ENCODE assay signal across 13 cellular contexts in genomic region chr22:46810856-46811786, GRCh38.
"Had no signal": no experiment of that assay in that cellular context is flagged by ENCODE, and none has a peak within 500 bp of the region (broad histone marks: within the 10 kb centered on the region; RNA-seq: fewer than 3 reads in every experiment).

No MANE protein-coding gene starts in this region.

- H3K4me2 ChIP-seq: neural progenitor cell had no signal

- H3K27ac ChIP-seq: lower lobe of right lung, neural progenitor cell, pancreas, suprapubic skin had no signal

- H3K27ac Mint-ChIP-seq: stimulated activated memory B cell treated with anti-CD40 and anti-IgM and Interleukin-4, amounts not matched to agents 10 μg/mL and 1 μg/mL and 100 μg/mL, for 72 hours had no signal

- H3K9me3 Mint-ChIP-seq: neural progenitor cell; stimulated activated memory B cell treated with anti-CD40 and anti-IgM and Interleukin-4, amounts not matched to agents 10 μg/mL and 1 μg/mL and 100 μg/mL, for 72 hours had no signal

- FAIRE-seq: colon, endothelial cell of umbilical vein, pancreas had no signal

- DNase-seq: activated CD4-positive, alpha-beta T cell treated with anti-CD3 and anti-CD28 coated beads, Interleukin-2, amount 50 U/mL, for 48 hours; activated naive CD4-positive, alpha-beta T cell; foreskin fibroblast; lower lobe of right lung; stimulated activated CD4-positive, alpha-beta T cell treated with anti-CD3 and anti-CD28 coated beads, Interleukin-2, amount 100 ng/mL, for 48 hours; trophoblast cell had no signal

- H3K4me3 ChIP-seq: lower lobe of right lung, neural progenitor cell, pancreas, suprapubic skin had no signal

- H3K27me3 ChIP-seq: neural progenitor cell, pancreas, suprapubic skin had no signal

- H3K36me3 ChIP-seq: neural progenitor cell, pancreas had no signal

- H3K27me3 Mint-ChIP-seq: stimulated activated memory B cell treated with anti-CD40 and anti-IgM and Interleukin-4, amounts not matched to agents 10 μg/mL and 1 μg/mL and 100 μg/mL, for 72 hours had no signal

- H3K9me3 ChIP-seq: lower lobe of right lung, pancreas, suprapubic skin had no signal

- H3K4me3 Mint-ChIP-seq: neural progenitor cell; stimulated activated memory B cell treated with anti-CD40 and anti-IgM and Interleukin-4, amounts not matched to agents 10 μg/mL and 1 μg/mL and 100 μg/mL, for 72 hours had no signal

- H2AFZ ChIP-seq: neural progenitor cell had no signal

- ATAC-seq: activated CD4-positive, CD25-positive, alpha-beta regulatory T cell treated with anti-CD3 and anti-CD28 coated beads, Interleukin-2, amount 50 U/mL, for 24 hours; lower lobe of right lung; pancreas; stimulated activated memory B cell treated with anti-CD40 and anti-IgM and Interleukin-4, amounts not matched to agents 10 μg/mL and 1 μg/mL and 100 μg/mL, for 72 hours had no signal
